Comparison of ENCODE assay signal across 21 cellular contexts in genomic region chr13:32051156-32051555, GRCh38.
"Had no signal": no experiment of that assay in that cellular context is flagged by ENCODE, and none has a peak within 500 bp of the region (broad histone marks: within the 10 kb centered on the region; RNA-seq: fewer than 3 reads in every experiment).

No MANE protein-coding gene starts in this region.

- DNase-seq: IMR-90, Karpas-422, KG1, MM.1S, NCI-H1092 treated with DMSO at 0.1 percent for 48 hours, NCI-H1436, NCI-H187, NCI-H2029, NCI-H2081 treated with DMSO at 0.1 percent for 48 hours, NCI-H2171, NCI-H226, NCI-H446, NCI-H510A, NCI-H524 treated with DMSO at 0.1 percent for 48 hours, NCI-H69, NCI-H774, Right ventricle myocardium superior, RPMI8226, SIG-M5, SK-N-SH had no signal

- ATAC-seq: HepG2 had no signal

- H3K9me3 ChIP-seq: SK-N-SH had no signal

- H3K9ac ChIP-seq: SK-N-SH had no signal

- H3K4me2 ChIP-seq: SK-N-SH had no signal
